17 cellular contexts compared by ENCODE assay signal in genomic region chr15:69555080-69555479, GRCh38.
A peak's percentile ranks its signal among the peaks of the same experiment; 100 is the strongest.
DNase-seq lines count a peak whose midpoint lies in the region; ATAC-seq and TF ChIP-seq lines count a peak whose summit lies in the region.
"Had no signal": no experiment of that assay in that cellular context is flagged by ENCODE, and none has a peak within 500 bp of the region (broad histone marks: within the 10 kb centered on the region; RNA-seq: fewer than 3 reads in every experiment).

No MANE protein-coding gene starts in this region.

- POLR2A ChIA-PET in PC-9 (lab: Charles Lee; ENCODE audit: unreplicated experiment) = no interaction called here

- intact Hi-C loops in PC-9 (cut with micrococcal nuclease; ENCODE audit: unreplicated experiment) (loop anchor here (5.0 kb wide), 1 partner anchor 73 kb away; no protein-coding TSS in a partner anchor), lower lobe of right lung (cut with DNase I) (no loop called here)

- H3K4me1 ChIP-seq in PC-9 (replicated peaks; ENCODE audit: insufficient read depth) (peaks cover 54% of the 10 kb centered on the region), tibial nerve (peaks cover 0 to 27% (median 22%) of the 10 kb centered on the region in 4 donors), lower lobe of right lung (peaks cover 4% of the 10 kb centered on the region)

- ATAC-seq in lower lobe of right lung = no peak
- ATAC-seq in HG02610 (IDR thresholded peaks at IDR 0.05; ENCODE audit: unreplicated experiment) = no peak
- ATAC-seq: HCT116, T-cell had no signal

- H3F3A ChIP-seq in PC-9 (ENCODE audit: insufficient read depth, low read depth) = peaks cover 33% of the 10 kb centered on the region

- H3K4me2 ChIP-seq in PC-9 = peak overlapping the region; percentile 15
- H3K4me2 ChIP-seq: BLaER1 treated with 17β-estradiol and CSF1 and Interleukin-3, amounts not matched to agents 10 nM and 100 nM; SK-N-SH had no signal

- no peaks in the 10 kb centered on the region for H4K20me1 ChIP-seq in PC-9 (ENCODE audit: insufficient read depth)
- H4K20me1 ChIP-seq: BLaER1 treated with 17β-estradiol and CSF1 and Interleukin-3, amounts not matched to agents 10 nM and 100 nM had no signal

- H3K27me3 ChIP-seq in PC-9 (ENCODE audit: insufficient read depth, low read depth) (no peaks in the 10 kb centered on the region), tibial nerve (no peaks in the 10 kb centered on the region), lower lobe of right lung (ENCODE audit: low read depth) (no peaks in the 10 kb centered on the region)
- H3K27me3 ChIP-seq: BLaER1 treated with 17β-estradiol and CSF1 and Interleukin-3, amounts not matched to agents 10 nM and 100 nM had no signal

- no peaks in the 10 kb centered on the region for H3K9me2 ChIP-seq in PC-9 (ENCODE audit: insufficient read depth)
- H3K9me2 ChIP-seq: SK-N-SH had no signal

- no peak for TF ChIP-seq POLR2A in tibial nerve (IDR thresholded peaks at IDR 0.05)

- H3K27ac ChIP-seq in PC-9 (0 out of 2 replicates have a peak overlapping the region, but pooled peaks have one; percentile 2), tibial nerve (peak overlapping the region in 3 of 4 donors; percentile 29 to 74 (median 69)), lower lobe of right lung (no peak overlapping the region)
- H3K27ac ChIP-seq: BLaER1 treated with 17β-estradiol and CSF1 and Interleukin-3, amounts not matched to agents 10 nM and 100 nM had no signal

- BruUV-seq in PC-9 (replicated peaks; lab: Mats Ljungman, UMichigan) = no TSS peak

- no peaks in the 10 kb centered on the region for H3K79me2 ChIP-seq in PC-9 (ENCODE audit: low read depth)

- TF ChIP-seq CTCF in PC-9 (conservative IDR thresholded peaks at IDR 0.05) (no peak), tibial nerve (IDR thresholded peaks at IDR 0.05) (no peak), lower lobe of right lung (IDR thresholded peaks at IDR 0.05) (no peak)

- peak; percentile 65 for DNase-seq in DMS53 (lab: John Stamatoyannopoulos, UW)
- no peak for DNase-seq in DMS53 treated with DMSO at 0.1 percent for 48 hours (lab: John Stamatoyannopoulos, UW; ENCODE audit: unreplicated experiment)
- peak; percentile 12 for DNase-seq in NCI-H2029 (lab: John Stamatoyannopoulos, UW)
- DNase-seq in PC-9 = no peak
- DNase-seq in tibial nerve (ENCODE audit: low spot score in 2 of 2) = no peak
- no peak for DNase-seq in lower lobe of right lung
- DNase-seq in SIG-M5 treated with dmso at 0.1 percent for 504 hours (lab: John Stamatoyannopoulos, UW; ENCODE audit: unreplicated experiment) = no peak
- DNase-seq: KG1, NCI-H1048, NCI-H1694 treated with DMSO at 0.1 percent for 48 hours, NCI-H2171 treated with DMSO at 0.1 percent for 48 hours, OCI-M1, SK-N-SH, T-cell had no signal

- no peaks in the 10 kb centered on the region for H3K36me3 ChIP-seq in PC-9 (ENCODE audit: low read depth)
- no peaks in the 10 kb centered on the region for H3K36me3 ChIP-seq in tibial nerve
- no peaks in the 10 kb centered on the region for H3K36me3 ChIP-seq in lower lobe of right lung
- H3K36me3 ChIP-seq: BLaER1 treated with 17β-estradiol and CSF1 and Interleukin-3, amounts not matched to agents 10 nM and 100 nM had no signal

- WGBS in tibial nerve, 2 donors = 89 to 92% methylated on average over 8 of the region's 8 CpGs

- H2AFZ ChIP-seq in PC-9 = no peak overlapping the region

- peaks cover 9% of the 10 kb centered on the region for H3K9me3 ChIP-seq in PC-9 (ENCODE audit: insufficient read depth, low read depth)
- peaks cover 0 to 18% (median 0%) of the 10 kb centered on the region in 4 donors for H3K9me3 ChIP-seq in tibial nerve
- H3K9me3 ChIP-seq in lower lobe of right lung = peaks cover 11% of the 10 kb centered on the region
- H3K9me3 ChIP-seq: SK-N-SH had no signal

- CTCF ChIA-PET in PC-9 (lab: Charles Lee) = no interaction called here

- TF ChIP-seq EP300 in tibial nerve (IDR thresholded peaks at IDR 0.05) = no peak

- H3K4me3 ChIP-seq in PC-9 (no peak overlapping the region), tibial nerve (no peak overlapping the region), lower lobe of right lung (no peak overlapping the region)
- H3K4me3 ChIP-seq: BLaER1 treated with 17β-estradiol and CSF1 and Interleukin-3, amounts not matched to agents 10 nM and 100 nM had no signal

Comparison
In these comparisons a context has a peak if more than half of its experiments do, and no peak if none do; other contexts are left out.
1. DNase-seq: peak in DMS53 (single experiment) and NCI-H2029 (single experiment); none in DMS53 treated with DMSO at 0.1 percent for 48 hours (single experiment), PC-9 (0 of 2), tibial nerve (0 of 2), lower lobe of right lung (single experiment) and SIG-M5 treated with dmso at 0.1 percent for 504 hours (single experiment).